Comparison of ENCODE assay signal across 7 cellular contexts in genomic region chr5:71097173-71097929, GRCh38. TPM values are rescaled to one million over a fixed set of nuclear protein-coding genes. Genes with fewer than 3 reads are reported as not detected.
DNase-seq lines count a peak whose midpoint lies in the region; ATAC-seq, FAIRE-seq and TF ChIP-seq lines count a peak whose summit lies in the region.
"Not testable (repeated sequence)": the region's sequence is repeated elsewhere in the genome, so short reads cannot be mapped to it uniquely, and the experiment has no call there.

No MANE protein-coding gene starts in this region.

- peak in 1 of 2 experiments; percentile 0 for DNase-seq in A549 (ENCODE audit: low read depth in 1 of 2, low spot score in 1 of 2)
- peak; percentile 47 for DNase-seq in RWPE2 (ENCODE audit: low spot score)
- peak; percentile 12 for DNase-seq in activated T-cell treated with anti-CD3 and anti-CD28 coated beads, Interleukin-2, amount 50 U/mL, for 1 hour
- DNase-seq in endodermal cell = peak; percentile 35
- not testable (repeated sequence) for DNase-seq in sciatic nerve (ENCODE audit: low spot score)

- TF ChIP-seq RAD21 in A549 (conservative IDR thresholded peaks at IDR 0.05 in 1 of 2, IDR thresholded peaks at IDR 0.05 in 1 of 2) = not testable (repeated sequence)

- H3K4me1 Mint-ChIP-seq in endodermal cell = not testable (repeated sequence)

- TF ChIP-seq POLR2A in A549 (IDR thresholded peaks at IDR 0.05; ENCODE audit: low read length) = not testable (repeated sequence)

- POLR2A ChIA-PET in A549 (lab: Yijun Ruan, JAX) = not testable (repeated sequence)

- H3K27ac ChIP-seq in A549; RWPE2 (ENCODE audit: poor library complexity, severe bottlenecking); endodermal cell (ENCODE audit: low read depth, low read length): not testable (repeated sequence)
- H3K27ac ChIP-seq in HUES48 (ENCODE audit: low read depth, low read length) (peak overlapping the region; percentile 82), iPS-18a (ENCODE audit: low read length) (peak overlapping the region; percentile 78)

- H3K9me3 ChIP-seq in A549; HUES48 (ENCODE audit: control insufficient read depth, insufficient read depth, low read length); RWPE2 (ENCODE audit: severe bottlenecking); endodermal cell (ENCODE audit: control insufficient read depth, low read length); iPS-18a (ENCODE audit: control insufficient read depth, low read depth, low read length): not testable (repeated sequence)

- H3K36me3 ChIP-seq in HUES48 (ENCODE audit: control insufficient read depth, insufficient read depth, low read length); RWPE2 (ENCODE audit: low read depth); endodermal cell (ENCODE audit: control insufficient read depth, insufficient read depth, low read length); iPS-18a (ENCODE audit: control insufficient read depth, low read depth, low read length): not testable (repeated sequence)

- not testable (repeated sequence) for H3K27ac Mint-ChIP-seq in endodermal cell

- not testable (repeated sequence) for H3K9ac ChIP-seq in HUES48 (ENCODE audit: low read depth, low read length); endodermal cell (ENCODE audit: extremely low read depth, low read length, poor library complexity, severe bottlenecking); iPS-18a (ENCODE audit: low read length)

- H3K9me3 Mint-ChIP-seq in endodermal cell = not testable (repeated sequence)

- not testable (repeated sequence) for H3K36me3 Mint-ChIP-seq in endodermal cell (ENCODE audit: low read depth)

- H3K27me3 ChIP-seq in HUES48 (ENCODE audit: control insufficient read depth, insufficient read depth, low read length); RWPE2 (ENCODE audit: insufficient read depth, poor library complexity, severe bottlenecking); endodermal cell (ENCODE audit: control insufficient read depth, insufficient read depth, low read length, poor library complexity, severe bottlenecking); iPS-18a (ENCODE audit: control insufficient read depth, insufficient read depth, low read length): not testable (repeated sequence)

- TF ChIP-seq CTCF in A549 (IDR thresholded peaks at IDR 0.05); RWPE2 (IDR thresholded peaks at IDR 0.05; ENCODE audit: poor library complexity, severe bottlenecking); endodermal cell (conservative IDR thresholded peaks at IDR 0.05): not testable (repeated sequence)

- not testable (repeated sequence) for H3K4me3 ChIP-seq in A549; HUES48 (ENCODE audit: low read depth, low read length); RWPE2 (ENCODE audit: severe bottlenecking); endodermal cell (ENCODE audit: low read length); iPS-18a (ENCODE audit: low read length)

- ATAC-seq in A549 (peak; percentile 33 to 62; a peak in 4 of 6 replicates), sciatic nerve (peak; percentile 46)
- ATAC-seq in RWPE2 (ENCODE audit: low read depth) = not testable (repeated sequence)

- H3K4me3 Mint-ChIP-seq in endodermal cell = not testable (repeated sequence)

- not testable (repeated sequence) for TF ChIP-seq EP300 in A549 (IDR thresholded peaks at IDR 0.05)

- intact Hi-C loops in sciatic nerve (cut with DNase I) = not testable (repeated sequence)

- H3K27me3 Mint-ChIP-seq in endodermal cell (ENCODE audit: insufficient read depth) = not testable (repeated sequence)

- not testable (repeated sequence) for H3K4me1 ChIP-seq in A549; HUES48 (ENCODE audit: control insufficient read depth, insufficient read depth, low read length); RWPE2 (ENCODE audit: insufficient read depth, poor library complexity, severe bottlenecking); endodermal cell (ENCODE audit: control insufficient read depth, insufficient read depth, low read length); iPS-18a (ENCODE audit: control insufficient read depth, low read depth, low read length)

- CTCF ChIA-PET in A549 (lab: Yijun Ruan, JAX) = not testable (repeated sequence)

- H3K4me2 ChIP-seq in A549 = not testable (repeated sequence)

- FAIRE-seq in A549 (lab: Jason Lieb, UNC) = not testable (repeated sequence)

- 94% methylated on average over 2 of the region's 3 CpGs for WGBS in A549 (ENCODE audit: missing lambda C conversion rate)
- WGBS in endodermal cell (ENCODE audit: insufficient coverage in 1 of 2, insufficient read length in 1 of 2), 2 experiments = 89% methylated on average over 2 of the region's 3 CpGs; no CpG with 5 or more reads in 1 of the 2 experiments

RNA-seq across cellular contexts. Expression of gene GTF2H2, which starts 29.9 kb away (rescaled TPM):
- polyA plus RNA-seq in A549 (2011; rRNA removed) (14.5 and 18.8 TPM in 2 replicates), A549 (2017; fragmentation: RNase III; extraction: RNeasy Plus Mini Kit Qiagen cat#74134 plus additional on column Dnase treatment) (18.0 to 19.7 TPM (median 19.6 TPM) in 3 replicates)
- polyA plus RNA-seq in A549 (2012; cell fraction: cytosol; rRNA removed) = 6.1 and 6.6 TPM in 2 replicates
- polyA plus RNA-seq in A549 (2012; cell fraction: nucleus; rRNA removed) = 2.7 and 3.9 TPM in 2 replicates
- 6.9 and 7.8 TPM in 2 replicates for polyA minus RNA-seq in A549 (2011; rRNA and poly(A)+ RNA removed)
- total RNA-seq in endodermal cell (10 to 100 TPM; 46.2 to 52.6 TPM), sciatic nerve (22.6 TPM)
- 27.6 TPM for polyA plus RNA-seq in endodermal cell (2013, experiment 1 of 2)
- polyA plus RNA-seq in endodermal cell (2013, experiment 2 of 2) = 26.0 TPM
